Comparison of ENCODE assay signal across 40 cellular contexts in genomic region chr3:56275120-56275519, GRCh38.
"Had no signal": no experiment of that assay in that cellular context is flagged by ENCODE, and none has a peak within 500 bp of the region (broad histone marks: within the 10 kb centered on the region; RNA-seq: fewer than 3 reads in every experiment).

No MANE protein-coding gene starts in this region.

- H3K9me3 ChIP-seq: adrenal gland, body of pancreas, breast epithelium had no signal

- H3K36me3 Mint-ChIP-seq: activated CD8-positive, alpha-beta memory T cell treated with anti-CD3 and anti-CD28 coated beads, Interleukin-2, amount 10 ng/mL, durations not matched to agents 7 days and 5 days; activated naive CD4-positive, alpha-beta T cell treated with anti-CD3 and anti-CD28 coated beads, Interleukin-2, amount 50 U/mL, for 72 hours; activated naive CD8-positive, alpha-beta T cell treated with anti-CD3 and anti-CD28 coated beads for 36 hours had no signal

- H3K27me3 ChIP-seq: adrenal gland, body of pancreas, brain microvascular endothelial cell, breast epithelium had no signal

- H3K4me3 ChIP-seq: adrenal gland, body of pancreas, breast epithelium had no signal

- H3K4me1 ChIP-seq: adrenal gland, body of pancreas, breast epithelium had no signal

- H3K9me3 Mint-ChIP-seq: activated CD4-positive, alpha-beta memory T cell treated with anti-CD3 and anti-CD28 coated beads, Interleukin-2, amount 10 ng/mL, durations not matched to agents 7 days and 5 days; activated CD4-positive, alpha-beta T cell treated with anti-CD3 and anti-CD28 coated beads, Interleukin-2, amount 10 ng/mL, durations not matched to agents 7 days and 5 days; activated naive CD4-positive, alpha-beta T cell treated with anti-CD3 and anti-CD28 coated beads for 36 hours; activated naive CD4-positive, alpha-beta T cell treated with anti-CD3 and anti-CD28 coated beads, Interleukin-2, amount 50 U/mL, for 72 hours; activated naive CD8-positive, alpha-beta T cell treated with anti-CD3 and anti-CD28 coated beads for 36 hours; activated T-cell treated with anti-CD3 and anti-CD28 coated beads, Interleukin-2, amount 50 U/mL, for 72 hours; activated T-helper 1 cell treated with anti-CD3 and anti-CD28 coated beads, Interleukin-12 subunit alpha, Interleukin-12 subunit beta, Interleukin-2, Interleukin-4 antibody, amounts not matched to agents 30 ng/mL and 10 ng/mL and 1 ng/mL, durations not matched to agents 14 hours and 24 hours and 36 hours; T-helper 1 cell treated with Interleukin-12 subunit alpha and Interleukin-12 subunit beta and Interleukin-4 antibody, amounts not matched to agents 30 μg/mL and 1 μg/mL, for 36 hours; T-helper 2 cell treated with Interferon-gamma antibody and Interleukin-4, amounts not matched to agents 5 μg/mL and 100 μg/mL, for 36 hours had no signal

- H3K36me3 ChIP-seq: adrenal gland, brain microvascular endothelial cell, breast epithelium, WERI-Rb-1 had no signal

- DNase-seq: activated CD4-positive, alpha-beta memory T cell treated with anti-CD3 and anti-CD28 coated beads, Interleukin-2, amount 10 ng/mL, durations not matched to agents 7 days and 5 days; activated CD4-positive, alpha-beta T cell treated with anti-CD3 and anti-CD28 coated beads for 1 hour; activated CD4-positive, alpha-beta T cell treated with anti-CD3 and anti-CD28 coated beads for 36 hours; activated CD4-positive, alpha-beta T cell treated with anti-CD3 and anti-CD28 coated beads for 48 hours; activated CD4-positive, alpha-beta T cell treated with anti-CD3 and anti-CD28 coated beads, Interleukin-2, amount 10 ng/mL, durations not matched to agents 7 days and 5 days; activated CD4-positive, alpha-beta T cell treated with anti-CD3 and anti-CD28 coated beads, Interleukin-2, amount 50 U/mL, for 48 hours; activated CD4-positive, CD25-positive, alpha-beta regulatory T cell; activated CD8-positive, alpha-beta memory T cell treated with anti-CD3 and anti-CD28 coated beads for 24 hours; activated CD8-positive, alpha-beta memory T cell treated with anti-CD3 and anti-CD28 coated beads, Interleukin-2, amount 10 ng/mL, durations not matched to agents 7 days and 5 days; activated CD8-positive, alpha-beta memory T cell treated with anti-CD3 and anti-CD28 coated beads, Interleukin-2, amount 50 U/mL, for 48 hours; activated CD8-positive, alpha-beta T cell treated with anti-CD3 and anti-CD28 coated beads, Interleukin-2, amount 10 ng/mL, durations not matched to agents 7 days and 5 days; activated effector memory CD4-positive, alpha-beta T cell treated with anti-CD3 and anti-CD28 coated beads, Interleukin-2, amount 50 U/mL, for 16 hours; activated gamma-delta T cell treated with Interleukin-2 at 50 U/mL for 16 hours; activated naive CD4-positive, alpha-beta T cell; activated naive CD4-positive, alpha-beta T cell treated with anti-CD3 and anti-CD28 coated beads for 36 hours; activated naive CD4-positive, alpha-beta T cell treated with anti-CD3 and anti-CD28 coated beads, Interleukin-2, amount 50 U/mL, for 16 hours; activated naive CD8-positive, alpha-beta T cell treated with anti-CD3 and anti-CD28 coated beads for 36 hours; activated T-cell treated with anti-CD3 and anti-CD28 coated beads, Interleukin-2, amount 50 U/mL, for 4 hours; activated T-cell treated with anti-CD3 and anti-CD28 coated beads, Interleukin-2, amount 50 U/mL, for 72 hours; adrenal gland; amniotic stem cell; aorta; body of pancreas; brain microvascular endothelial cell; caudate nucleus; cerebellar nuclear complex; SW 1271; T-helper 1 cell; T-helper 2 cell; T-helper 9 cell; WERI-Rb-1 had no signal

- H3K4me3 Mint-ChIP-seq: activated CD4-positive, alpha-beta memory T cell treated with anti-CD3 and anti-CD28 coated beads, Interleukin-2, amount 10 ng/mL, durations not matched to agents 7 days and 5 days; activated CD4-positive, alpha-beta T cell treated with anti-CD3 and anti-CD28 coated beads for 36 hours; activated CD4-positive, alpha-beta T cell treated with anti-CD3 and anti-CD28 coated beads, Interleukin-2, amount 10 ng/mL, durations not matched to agents 7 days and 5 days; activated CD8-positive, alpha-beta memory T cell treated with anti-CD3 and anti-CD28 coated beads, Interleukin-2, amount 10 ng/mL, durations not matched to agents 7 days and 5 days; activated CD8-positive, alpha-beta T cell treated with anti-CD3 and anti-CD28 coated beads, Interleukin-2, amount 10 ng/mL, durations not matched to agents 7 days and 5 days; activated naive CD4-positive, alpha-beta T cell treated with anti-CD3 and anti-CD28 coated beads for 36 hours; activated naive CD8-positive, alpha-beta T cell treated with anti-CD3 and anti-CD28 coated beads for 36 hours; activated T-cell treated with anti-CD3 and anti-CD28 coated beads, Interleukin-2, amount 50 U/mL, for 4 hours; activated T-cell treated with anti-CD3 and anti-CD28 coated beads, Interleukin-2, amount 50 U/mL, for 72 hours; activated T-helper 1 cell treated with anti-CD3 and anti-CD28 coated beads, Interleukin-12 subunit alpha, Interleukin-12 subunit beta, Interleukin-2, Interleukin-4 antibody, amounts not matched to agents 30 ng/mL and 10 ng/mL and 1 ng/mL, durations not matched to agents 14 hours and 24 hours and 36 hours; activated T-helper 17 cell treated with anti-CD3 and anti-CD28 coated beads, Interleukin-2, amount 50 U/mL, for 72 hours; central memory CD8-positive, alpha-beta T cell; T-helper 1 cell treated with Interleukin-12 subunit alpha and Interleukin-12 subunit beta and Interleukin-4 antibody, amounts not matched to agents 30 μg/mL and 1 μg/mL, for 36 hours; T-helper 2 cell treated with Interferon-gamma antibody and Interleukin-4, amounts not matched to agents 5 μg/mL and 100 μg/mL, for 36 hours; WTC11 had no signal

- H3K27ac Mint-ChIP-seq: activated CD4-positive, alpha-beta memory T cell treated with anti-CD3 and anti-CD28 coated beads, Interleukin-2, amount 10 ng/mL, durations not matched to agents 7 days and 5 days; activated CD4-positive, alpha-beta T cell treated with anti-CD3 and anti-CD28 coated beads for 36 hours; activated CD4-positive, alpha-beta T cell treated with anti-CD3 and anti-CD28 coated beads, Interleukin-2, amount 10 ng/mL, durations not matched to agents 7 days and 5 days; activated CD8-positive, alpha-beta memory T cell treated with anti-CD3 and anti-CD28 coated beads, Interleukin-2, amount 10 ng/mL, durations not matched to agents 7 days and 5 days; activated CD8-positive, alpha-beta T cell treated with anti-CD3 and anti-CD28 coated beads, Interleukin-2, amount 10 ng/mL, durations not matched to agents 7 days and 5 days; activated naive CD4-positive, alpha-beta T cell treated with anti-CD3 and anti-CD28 coated beads for 36 hours; activated naive CD4-positive, alpha-beta T cell treated with anti-CD3 and anti-CD28 coated beads, Interleukin-2, amount 50 U/mL, for 72 hours; activated naive CD8-positive, alpha-beta T cell treated with anti-CD3 and anti-CD28 coated beads for 36 hours; activated T-cell treated with anti-CD3 and anti-CD28 coated beads, Interleukin-2, amount 50 U/mL, for 72 hours; activated T-helper 1 cell treated with anti-CD3 and anti-CD28 coated beads, Interleukin-12 subunit alpha, Interleukin-12 subunit beta, Interleukin-2, Interleukin-4 antibody, amounts not matched to agents 30 ng/mL and 10 ng/mL and 1 ng/mL, durations not matched to agents 14 hours and 24 hours and 36 hours; activated T-helper 17 cell treated with anti-CD3 and anti-CD28 coated beads, Interleukin-2, amount 50 U/mL, for 72 hours; T-helper 1 cell treated with Interleukin-12 subunit alpha and Interleukin-12 subunit beta and Interleukin-4 antibody, amounts not matched to agents 30 μg/mL and 1 μg/mL, for 36 hours; T-helper 2 cell treated with Interferon-gamma antibody and Interleukin-4, amounts not matched to agents 5 μg/mL and 100 μg/mL, for 36 hours; WTC11 had no signal

- ATAC-seq: activated CD4-positive, alpha-beta T cell treated with anti-CD3 and anti-CD28 coated beads for 36 hours; activated CD4-positive, CD25-positive, alpha-beta regulatory T cell treated with anti-CD3 and anti-CD28 coated beads, Interleukin-2, amount 50 U/mL, for 24 hours; activated CD8-positive, alpha-beta memory T cell treated with anti-CD3 and anti-CD28 coated beads, Interleukin-2, amount 10 ng/mL, durations not matched to agents 7 days and 5 days; activated CD8-positive, alpha-beta T cell treated with anti-CD3 and anti-CD28 coated beads, Interleukin-2, amount 10 ng/mL, durations not matched to agents 7 days and 5 days; activated naive CD4-positive, alpha-beta T cell treated with anti-CD3 and anti-CD28 coated beads, Interleukin-2, amount 50 U/mL, for 72 hours; activated T-cell treated with anti-CD3 and anti-CD28 coated beads, Interleukin-2, amount 50 U/mL, for 4 hours; activated T-cell treated with anti-CD3 and anti-CD28 coated beads, Interleukin-2, amount 50 U/mL, for 72 hours; activated T-helper 17 cell treated with anti-CD3 and anti-CD28 coated beads, Interleukin-2, amount 50 U/mL, for 72 hours; body of pancreas; WTC11 had no signal

- H3K27ac ChIP-seq: adrenal gland, body of pancreas, brain microvascular endothelial cell, breast epithelium, WERI-Rb-1 had no signal

- H3K4me1 Mint-ChIP-seq: activated CD4-positive, alpha-beta memory T cell treated with anti-CD3 and anti-CD28 coated beads, Interleukin-2, amount 10 ng/mL, durations not matched to agents 7 days and 5 days; activated CD4-positive, alpha-beta T cell treated with anti-CD3 and anti-CD28 coated beads for 36 hours; activated CD4-positive, alpha-beta T cell treated with anti-CD3 and anti-CD28 coated beads, Interleukin-2, amount 10 ng/mL, durations not matched to agents 7 days and 5 days; activated CD8-positive, alpha-beta memory T cell treated with anti-CD3 and anti-CD28 coated beads, Interleukin-2, amount 10 ng/mL, durations not matched to agents 7 days and 5 days; activated naive CD8-positive, alpha-beta T cell treated with anti-CD3 and anti-CD28 coated beads for 36 hours; activated T-helper 17 cell treated with anti-CD3 and anti-CD28 coated beads, Interleukin-2, amount 50 U/mL, for 72 hours; central memory CD8-positive, alpha-beta T cell had no signal
